ENCODE assay signal across 23 cellular contexts in the genomic region with DNA sequence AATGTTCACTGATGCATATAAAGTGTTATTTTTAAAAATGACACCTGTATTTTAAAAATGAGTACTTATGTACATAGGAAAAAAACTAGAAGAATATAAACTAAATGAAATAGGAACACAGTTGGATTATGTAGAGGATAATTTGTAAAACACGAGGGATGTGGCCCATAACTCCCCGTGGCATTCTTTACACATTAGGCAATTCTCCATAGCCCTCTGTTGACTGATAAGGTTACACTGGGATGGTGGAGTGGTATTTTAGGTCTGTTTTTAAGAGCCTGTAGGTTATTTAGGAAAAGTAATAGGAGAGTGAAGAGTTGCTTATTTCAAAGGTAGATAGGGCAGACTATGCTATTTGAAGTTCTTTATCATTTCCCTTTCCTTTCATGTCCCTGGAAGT. TPM values are rescaled to one million over a fixed set of nuclear protein-coding genes. Genes with fewer than 3 reads are reported as not detected.
DNase-seq lines count a peak whose midpoint lies in the region; ATAC-seq lines count a peak whose summit lies in the region.
"Had no signal": no experiment of that assay in that cellular context is flagged by ENCODE, and none has a peak within 500 bp of the region (broad histone marks: within the 10 kb centered on the region; RNA-seq: fewer than 3 reads in every experiment).

No MANE protein-coding gene starts in this region.

- H3K36me3 ChIP-seq in mesendoderm (ENCODE audit: control insufficient read depth, insufficient read depth, low read length): no peaks in the 10 kb centered on the region
- H3K36me3 ChIP-seq: MG63, upper lobe of left lung had no signal

- no peak for ATAC-seq in GM19023 (IDR thresholded peaks at IDR 0.05; ENCODE audit: unreplicated experiment)
- ATAC-seq: activated CD4-positive, CD25-positive, alpha-beta regulatory T cell treated with anti-CD3 and anti-CD28 coated beads, Interleukin-2, amount 50 U/mL, for 24 hours; activated T-cell treated with anti-CD3 and anti-CD28 coated beads, Interleukin-2, amount 50 U/mL, for 4 hours; SK-N-SH treated with all-trans-retinoic acid at 6 μM for 48 hours had no signal

- H3K9ac ChIP-seq in mesendoderm (ENCODE audit: low read length): no peak overlapping the region

- no peaks in the 10 kb centered on the region for H3K79me1 ChIP-seq in mesendoderm (ENCODE audit: low read length)

- no peak overlapping the region for H2BK15ac ChIP-seq in mesendoderm (replicated peaks; ENCODE audit: low read depth)

- no peaks in the 10 kb centered on the region for H3K27me3 ChIP-seq in mesendoderm (ENCODE audit: insufficient read depth, low read length, poor library complexity)
- H3K27me3 ChIP-seq: MG63, upper lobe of left lung had no signal

- H4K8ac ChIP-seq in mesendoderm (ENCODE audit: low read depth, low read length): no peak overlapping the region

- H3K27ac ChIP-seq in mesendoderm (ENCODE audit: low read depth, low read length): no peak overlapping the region
- H3K27ac ChIP-seq: upper lobe of left lung had no signal

- H3K56ac ChIP-seq in mesendoderm (ENCODE audit: low read length): no peak overlapping the region

- DNase-seq in AG20443 (ENCODE audit: low spot score) (peak; percentile 24), NCI-H226 (peak; percentile 74), fibroblast of peridontal ligament (ENCODE audit: extremely low read depth) (peak; percentile 59), mesendoderm (peak; percentile 73), T1000 (lab: John Stamatoyannopoulos, UW) (no peak), NCI-H1436 treated with DMSO at 0.1 percent for 48 hours (lab: John Stamatoyannopoulos, UW) (no peak), midbrain (lab: John Stamatoyannopoulos, UW) (no peak)
- DNase-seq: activated naive CD4-positive, alpha-beta T cell treated with Interleukin-2 at 50 U/mL for 16 hours; activated T-cell treated with anti-CD3 and anti-CD28 coated beads, Interleukin-2, amount 50 U/mL, for 4 hours; amygdala; DMS79 treated with DMSO at 0.1 percent for 48 hours; kidney; MG63; NCI-H146; NCI-H2171; NCI-H524 treated with DMSO at 0.1 percent for 48 hours; nucleus accumbens; retina; T-helper 9 cell; upper lobe of left lung had no signal

- H3K4me2 ChIP-seq in mesendoderm (ENCODE audit: low read length): no peak overlapping the region

- H2BK120ac ChIP-seq in mesendoderm (ENCODE audit: low read depth, low read length): no peak overlapping the region

- no peak overlapping the region for H2AK5ac ChIP-seq in mesendoderm (ENCODE audit: low read length)

- H3K18ac ChIP-seq in mesendoderm (ENCODE audit: low read length): no peak overlapping the region

- H4K5ac ChIP-seq in mesendoderm (ENCODE audit: low read length): no peak overlapping the region

- H3K4ac ChIP-seq in mesendoderm (ENCODE audit: low read depth, low read length): no peak overlapping the region

- no CpG with 5 or more reads among the region's 2 CpGs for WGBS in mesendoderm (ENCODE audit: extremely low coverage, insufficient coverage, low lambda C conversion rate)

- H3K23ac ChIP-seq in mesendoderm (ENCODE audit: low read length): no peak overlapping the region

- no peaks in the 10 kb centered on the region for H3K79me2 ChIP-seq in mesendoderm (ENCODE audit: control insufficient read depth, insufficient read depth, low read length)

- no peak overlapping the region for H2BK5ac ChIP-seq in mesendoderm (ENCODE audit: low read length)

- no peaks in the 10 kb centered on the region for H3K4me1 ChIP-seq in mesendoderm (ENCODE audit: control insufficient read depth, low read depth, low read length)
- H3K4me1 ChIP-seq: upper lobe of left lung had no signal

- H3K4me3 ChIP-seq in mesendoderm (ENCODE audit: low read length): no peak overlapping the region
- H3K4me3 ChIP-seq: MG63, upper lobe of left lung had no signal

RNA-seq across cellular contexts. Expression of a gene that starts 1.8 kb away (rescaled TPM):
- 3.5 TPM for polyA plus RNA-seq in mesendoderm (2013, experiment 1 of 2)
- polyA plus RNA-seq in mesendoderm (2013, experiment 2 of 2): 3.5 TPM

Comparison
In these comparisons a context has a peak if more than half of its experiments do, and no peak if none do; other contexts are left out.
1. DNase-seq: peak in AG20443 (single experiment), NCI-H226 (single experiment), fibroblast of peridontal ligament (single experiment) and mesendoderm (single experiment); none in T1000 (single experiment), NCI-H1436 treated with DMSO at 0.1 percent for 48 hours (single experiment) and midbrain (single experiment).